23 cellular contexts compared by ENCODE assay signal in genomic region chr9:95081998-95082397, GRCh38.
DNase-seq lines count a peak whose midpoint lies in the region; ATAC-seq and TF ChIP-seq lines count a peak whose summit lies in the region.
"Had no signal": no experiment of that assay in that cellular context is flagged by ENCODE, and none has a peak within 500 bp of the region (broad histone marks: within the 10 kb centered on the region; RNA-seq: fewer than 3 reads in every experiment).

No MANE protein-coding gene starts in this region.

- WGBS in esophagus muscularis mucosa: 59% methylated on average over 19 of the region's 19 CpGs
- WGBS in transverse colon (ENCODE audit: low coverage in 1 of 2), 2 donors: 74% methylated on average over 19 of the region's 19 CpGs; no CpG with 5 or more reads in 1 of the 2 donors

- TF ChIP-seq EP300 in esophagus muscularis mucosa (IDR thresholded peaks at IDR 0.05) (no peak), transverse colon (IDR thresholded peaks at IDR 0.05; ENCODE audit: low read depth) (no peak)

- peaks cover 48 to 67% of the 10 kb centered on the region in 2 donors for H3K36me3 ChIP-seq in ascending aorta
- H3K36me3 ChIP-seq in esophagus muscularis mucosa: peaks cover 39 to 82% (median 64%) of the 10 kb centered on the region in 4 donors
- H3K36me3 ChIP-seq in transverse colon: peaks cover 0 to 27% (median 0%) of the 10 kb centered on the region in 4 donors
- H3K36me3 ChIP-seq: uterus had no signal

- H3K9me3 Mint-ChIP-seq in progenitor cell of endocrine pancreas (ENCODE audit: low read depth): no peaks in the 10 kb centered on the region
- no peaks in the 10 kb centered on the region for H3K9me3 Mint-ChIP-seq in effector memory CD8-positive, alpha-beta T cell
- H3K9me3 Mint-ChIP-seq: activated B cell treated with CpG ODN at 0.5 μM for 24 hours; activated T-cell treated with anti-CD3 and anti-CD28 coated beads, Interleukin-2, amount 50 U/mL, for 4 hours; T-helper 2 cell treated with Interferon-gamma antibody and Interleukin-4, amounts not matched to agents 5 μg/mL and 100 μg/mL, for 36 hours had no signal

- H3K27ac ChIP-seq in ascending aorta (peak overlapping the region; percentile 84 to 95), esophagus muscularis mucosa (replicated peaks in 1 of 4) (peak overlapping the region; percentile 86 to 95 (median 86)), transverse colon (peak overlapping the region; percentile 27 to 75 (median 68))
- H3K27ac ChIP-seq: pancreas had no signal

- in situ Hi-C loops in transverse colon (cut with MboI; ENCODE audit: low pct_ligation_motif_present in 1 of 4, low pct_unique_long_range_greater_than_20kb in 1 of 4, low sequenced_read_pairs in 3 of 4): no loop called here

- H3K27ac Mint-ChIP-seq in progenitor cell of endocrine pancreas: peak overlapping the region; percentile 24
- no peak overlapping the region for H3K27ac Mint-ChIP-seq in effector memory CD8-positive, alpha-beta T cell
- H3K27ac Mint-ChIP-seq: activated B cell treated with CpG ODN at 0.5 μM for 24 hours; activated CD8-positive, alpha-beta T cell treated with anti-CD3 and anti-CD28 coated beads, Interleukin-2, amount 10 ng/mL, durations not matched to agents 7 days and 5 days; T-helper 2 cell treated with Interferon-gamma antibody and Interleukin-4, amounts not matched to agents 5 μg/mL and 100 μg/mL, for 36 hours had no signal

- H3K27me3 Mint-ChIP-seq in progenitor cell of endocrine pancreas: no peaks in the 10 kb centered on the region
- H3K27me3 Mint-ChIP-seq in effector memory CD8-positive, alpha-beta T cell: no peaks in the 10 kb centered on the region
- H3K27me3 Mint-ChIP-seq: activated B cell treated with CpG ODN at 0.5 μM for 24 hours; activated naive CD8-positive, alpha-beta T cell had no signal

- no peak overlapping the region for H3K4me3 Mint-ChIP-seq in progenitor cell of endocrine pancreas (ENCODE audit: low read depth)
- H3K4me3 Mint-ChIP-seq in effector memory CD8-positive, alpha-beta T cell: no peak overlapping the region
- H3K4me3 Mint-ChIP-seq: activated B cell treated with CpG ODN at 0.5 μM for 24 hours; activated CD8-positive, alpha-beta T cell treated with anti-CD3 and anti-CD28 coated beads, Interleukin-2, amount 10 ng/mL, durations not matched to agents 7 days and 5 days; activated naive CD8-positive, alpha-beta T cell; activated T-cell treated with anti-CD3 and anti-CD28 coated beads, Interleukin-2, amount 50 U/mL, for 4 hours; T-helper 2 cell treated with Interferon-gamma antibody and Interleukin-4, amounts not matched to agents 5 μg/mL and 100 μg/mL, for 36 hours had no signal

- H3K4me3 ChIP-seq in ascending aorta (peak overlapping the region in 1 of 2 donors; percentile 17), esophagus muscularis mucosa (no peak overlapping the region), transverse colon (no peak overlapping the region)
- H3K4me3 ChIP-seq: HAP-1, lung, pancreas, uterus had no signal

- no peaks in the 10 kb centered on the region for H3K27me3 ChIP-seq in ascending aorta
- no peaks in the 10 kb centered on the region for H3K27me3 ChIP-seq in esophagus muscularis mucosa
- no peaks in the 10 kb centered on the region for H3K27me3 ChIP-seq in transverse colon
- H3K27me3 ChIP-seq: BE2C, pancreas, uterus had no signal

- peaks cover 33% of the 10 kb centered on the region for H3K36me3 Mint-ChIP-seq in progenitor cell of endocrine pancreas (ENCODE audit: insufficient read depth)
- peaks cover 3% of the 10 kb centered on the region for H3K36me3 Mint-ChIP-seq in effector memory CD8-positive, alpha-beta T cell (ENCODE audit: insufficient read depth)

- TF ChIP-seq POLR2A in esophagus muscularis mucosa (IDR thresholded peaks at IDR 0.05; ENCODE audit: low read depth) (no peak), transverse colon (IDR thresholded peaks at IDR 0.05) (no peak)

- ATAC-seq in effector memory CD8-positive, alpha-beta T cell (replicated peaks): no peak
- ATAC-seq in HG02588 (IDR thresholded peaks at IDR 0.05; ENCODE audit: unreplicated experiment) (no peak), HG03097 (IDR thresholded peaks at IDR 0.05; ENCODE audit: low FRiP score, unreplicated experiment) (no peak)
- ATAC-seq: activated CD8-positive, alpha-beta T cell treated with anti-CD3 and anti-CD28 coated beads, Interleukin-2, amount 10 ng/mL, durations not matched to agents 7 days and 5 days; activated T-cell treated with anti-CD3 and anti-CD28 coated beads, Interleukin-2, amount 50 U/mL, for 4 hours; pancreas had no signal

- TF ChIP-seq CTCF in ascending aorta (IDR thresholded peaks at IDR 0.05) (no peak), esophagus muscularis mucosa (IDR thresholded peaks at IDR 0.05) (no peak), progenitor cell of endocrine pancreas (IDR thresholded peaks at IDR 0.05; ENCODE audit: unreplicated experiment) (no peak), transverse colon (IDR thresholded peaks at IDR 0.05) (no peak)

- peaks cover 25% of the 10 kb centered on the region for H3K4me1 Mint-ChIP-seq in progenitor cell of endocrine pancreas (ENCODE audit: low read depth)
- H3K4me1 Mint-ChIP-seq in effector memory CD8-positive, alpha-beta T cell (ENCODE audit: low read depth in 2 of 2): no peaks in the 10 kb centered on the region
- H3K4me1 Mint-ChIP-seq: activated B cell treated with CpG ODN at 0.5 μM for 24 hours had no signal

- H3K9me3 ChIP-seq in ascending aorta (no peaks in the 10 kb centered on the region), esophagus muscularis mucosa (no peaks in the 10 kb centered on the region), transverse colon (no peaks in the 10 kb centered on the region)
- H3K9me3 ChIP-seq: BE2C, HAP-1, pancreas, uterus had no signal

- H3K4me1 ChIP-seq in ascending aorta (peaks cover 34 to 81% of the 10 kb centered on the region in 2 donors), esophagus muscularis mucosa (peaks cover 92 to 100% (median 99%) of the 10 kb centered on the region in 4 donors), transverse colon (peaks cover 16 to 40% (median 27%) of the 10 kb centered on the region in 4 donors)
- H3K4me1 ChIP-seq: HAP-1 had no signal

- DNase-seq in ascending aorta (ENCODE audit: low spot score in 2 of 2): no peak
- DNase-seq in esophagus muscularis mucosa (ENCODE audit: extremely low spot score): no peak
- no peak for DNase-seq in progenitor cell of endocrine pancreas (ENCODE audit: low spot score, unreplicated experiment)
- DNase-seq in transverse colon: no peak
- DNase-seq in effector memory CD8-positive, alpha-beta T cell: no peak
- DNase-seq: activated B cell treated with CpG ODN at 0.5 μM for 24 hours; activated CD8-positive, alpha-beta T cell treated with anti-CD3 and anti-CD28 coated beads, Interleukin-2, amount 10 ng/mL, durations not matched to agents 7 days and 5 days; activated T-cell treated with anti-CD3 and anti-CD28 coated beads, Interleukin-2, amount 50 U/mL, for 4 hours; BE2C; glutamatergic neuron; Kasumi-1; NCI-H1092 treated with DMSO at 0.1 percent for 48 hours; NCI-H2171 treated with DMSO at 0.1 percent for 48 hours; NCI-H69; stimulated activated CD4-positive, alpha-beta T cell treated with anti-CD3 and anti-CD28 coated beads, Interleukin-12 subunit alpha, Interleukin-12 subunit beta, amount 100 ng/mL, for 4 hours; uterus had no signal

- intact Hi-C loops in ascending aorta (cut with DNase I) (loop anchor here (2.0 to 5.0 kb wide), 3 partner anchors 33 to 75 kb away; no protein-coding TSS in a partner anchor), esophagus muscularis mucosa (cut with DNase I) (loop anchor here (10.0 kb wide), 1 partner anchor 297 kb away; no protein-coding TSS in a partner anchor), transverse colon (cut with DNase I; ENCODE audit: low total_unique reads) (no loop called here)
